9 cellular contexts compared by ENCODE assay signal in the genomic region with DNA sequence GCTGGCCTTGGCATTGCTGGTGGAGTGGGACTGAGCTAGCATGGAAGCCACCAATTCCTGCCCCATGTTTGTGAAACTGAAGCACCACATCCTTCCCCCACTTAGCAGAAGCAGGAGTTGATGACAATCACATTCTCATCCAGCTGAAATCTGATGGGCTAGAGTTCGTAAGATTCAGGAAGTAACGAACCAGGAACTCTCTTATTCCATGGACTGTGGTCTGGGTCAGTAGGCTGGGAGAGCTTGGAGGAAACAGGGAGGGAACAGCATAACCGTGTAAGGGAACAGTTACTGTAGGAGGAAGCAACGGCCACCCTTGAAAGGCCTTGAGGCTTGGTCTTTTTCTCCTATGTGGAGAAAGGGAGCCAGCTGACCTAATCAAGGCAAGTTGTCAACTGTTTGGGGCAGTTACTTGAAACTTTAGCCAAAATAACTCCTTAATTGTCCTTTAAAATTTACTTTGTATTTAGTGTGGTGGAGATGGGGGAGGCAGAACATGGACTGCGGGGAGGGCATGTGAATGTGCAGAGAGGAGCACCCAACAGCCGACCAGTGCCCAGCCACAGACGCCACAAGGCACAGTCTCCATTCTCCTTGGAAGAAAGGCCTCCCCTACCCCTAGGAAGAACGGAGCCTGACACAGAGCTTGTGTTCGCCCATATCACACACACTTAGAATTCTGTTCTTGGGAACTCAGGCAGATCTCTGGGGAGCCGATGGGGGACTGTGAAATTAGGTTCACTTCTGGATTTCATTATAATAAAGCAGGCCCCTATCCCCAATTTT. TPM values are rescaled to one million over a fixed set of nuclear protein-coding genes. Genes with fewer than 3 reads are reported as not detected.
DNase-seq lines count a peak whose midpoint lies in the region; ATAC-seq and TF ChIP-seq lines count a peak whose summit lies in the region.
"Had no signal": no experiment of that assay in that cellular context is flagged by ENCODE, and none has a peak within 500 bp of the region (broad histone marks: within the 10 kb centered on the region; RNA-seq: fewer than 3 reads in every experiment).

No MANE protein-coding gene starts in this region.

- H3K4me3 ChIP-seq in left ventricle myocardium inferior (no peak overlapping the region), adrenal gland (peak overlapping the region in 1 of 4 donors; percentile 65), muscle layer of colon (ENCODE audit: low read depth in 1 of 2, low read length in 2 of 2) (no peak overlapping the region), aorta (ENCODE audit: low read length in 2 of 2) (no peak overlapping the region), SJCRH30 (no peak overlapping the region)

- TF ChIP-seq CTCF in left ventricle myocardium inferior (IDR thresholded peaks at IDR 0.05; ENCODE audit: borderline replicate concordance) (no peak), adrenal gland (IDR thresholded peaks at IDR 0.05) (no peak)

- no peak overlapping the region for H3K9ac ChIP-seq in muscle layer of colon (ENCODE audit: low read length)

- H3K27me3 ChIP-seq in left ventricle myocardium inferior (ENCODE audit: low read depth) (no peaks in the 10 kb centered on the region), adrenal gland (no peaks in the 10 kb centered on the region), muscle layer of colon (ENCODE audit: control insufficient read depth in 1 of 2, insufficient read depth in 2 of 2, low read length in 2 of 2) (no peaks in the 10 kb centered on the region), aorta (ENCODE audit: control insufficient read depth in 1 of 2, insufficient read depth in 2 of 2, low read length in 1 of 2) (no peaks in the 10 kb centered on the region), SJCRH30 (no peaks in the 10 kb centered on the region)

- no peak for TF ChIP-seq POLR2A in adrenal gland (IDR thresholded peaks at IDR 0.05)

- intact Hi-C loops in left ventricle myocardium inferior (cut with micrococcal nuclease), result no loop called here
- intact Hi-C loops in left cardiac atrium (cut with DNase I), result no loop called here
- intact Hi-C loops in adrenal gland (cut with DNase I), result no loop called here
- intact Hi-C loops in aorta (cut with DNase I), result no loop called here

- WGBS in adrenal gland, 4 donors, result 75 to 87% (median 83%) methylated on average over 8 to 10 of the region's 10 CpGs
- 92 to 94% methylated on average over 10 of the region's 10 CpGs for WGBS in aorta, 2 donors

- DNase-seq in left ventricle myocardium inferior (no peak), left cardiac atrium (no peak), adrenal gland (peak in 1 of 7 donors; percentile 25), aorta (no peak), SJCRH30 (no peak)
- DNase-seq: effector CD4-positive, alpha-beta T cell had no signal

- ATAC-seq in left cardiac atrium (no peak), aorta (ENCODE audit: low FRiP score) (no peak), GM18517 (IDR thresholded peaks at IDR 0.05; ENCODE audit: unreplicated experiment) (no peak), HG03159 (IDR thresholded peaks at IDR 0.05; ENCODE audit: unreplicated experiment) (no peak)

- H3K4me1 ChIP-seq in left ventricle myocardium inferior (peaks cover 45% of the 10 kb centered on the region), adrenal gland (replicated peaks in 1 of 2) (peaks cover 28 to 41% of the 10 kb centered on the region in 2 donors), muscle layer of colon (ENCODE audit: insufficient read depth, low read length) (peaks cover 32% of the 10 kb centered on the region), aorta (ENCODE audit: control insufficient read depth in 1 of 2, insufficient read depth in 2 of 2, low read length in 2 of 2) (peaks cover 0 to 4% of the 10 kb centered on the region in 2 donors), SJCRH30 (peaks cover 6% of the 10 kb centered on the region)

- H3K9me3 ChIP-seq in left ventricle myocardium inferior (replicated peaks) (peaks cover 28% of the 10 kb centered on the region), adrenal gland (replicated peaks in 1 of 3) (peaks cover 0 to 15% (median 8%) of the 10 kb centered on the region in 3 donors), muscle layer of colon (ENCODE audit: low read length) (no peaks in the 10 kb centered on the region), aorta (ENCODE audit: control insufficient read depth, low read length) (no peaks in the 10 kb centered on the region), SJCRH30 (replicated peaks) (peaks cover 13% of the 10 kb centered on the region)

- H3K27ac ChIP-seq in left ventricle myocardium inferior (replicated peaks) (peak overlapping the region; percentile 99), adrenal gland (peak overlapping the region; percentile 85 to 98 (median 97)), muscle layer of colon (ENCODE audit: low read depth, low read length) (peak overlapping the region; percentile 100), aorta (ENCODE audit: low read depth in 1 of 2, low read length in 2 of 2) (peak overlapping the region; percentile 37 to 46), SJCRH30 (no peak overlapping the region)

- H3K36me3 ChIP-seq in left ventricle myocardium inferior (peaks cover 10% of the 10 kb centered on the region), adrenal gland (replicated peaks in 1 of 2) (no peaks in the 10 kb centered on the region), muscle layer of colon (ENCODE audit: insufficient read depth, low read length) (no peaks in the 10 kb centered on the region), aorta (ENCODE audit: control insufficient read depth in 1 of 2, insufficient read depth in 2 of 2, low read length in 1 of 2) (no peaks in the 10 kb centered on the region), SJCRH30 (no peaks in the 10 kb centered on the region)

RNA-seq across cellular contexts. Expression of gene COQ8A, which starts 2.0 kb away (rescaled TPM):
- total RNA-seq in left ventricle myocardium inferior, result 357 TPM
- total RNA-seq in left cardiac atrium, result 100 to 1,000 TPM; 107 to 179 TPM
- total RNA-seq in adrenal gland, result 100 to 1,000 TPM in 7 of 8 donors, 10 to 100 TPM in 1; 30.1 to 990 (median 609) TPM
- 100 to 1,000 TPM in 2 of 3 donors, 10 to 100 TPM in 1; 33.8 to 453 (median 261) TPM for polyA plus RNA-seq in adrenal gland
- total RNA-seq in aorta, result 10 to 100 TPM; 13.9 to 27.3 TPM
- polyA plus RNA-seq in aorta, result 10 to 100 TPM; 11.4 to 37.5 TPM
- 24.0 and 26.9 TPM in 2 replicates for total RNA-seq in SJCRH30 (2014; rRNA removed; shearing (Covaris generic))
